In the genomic region with DNA sequence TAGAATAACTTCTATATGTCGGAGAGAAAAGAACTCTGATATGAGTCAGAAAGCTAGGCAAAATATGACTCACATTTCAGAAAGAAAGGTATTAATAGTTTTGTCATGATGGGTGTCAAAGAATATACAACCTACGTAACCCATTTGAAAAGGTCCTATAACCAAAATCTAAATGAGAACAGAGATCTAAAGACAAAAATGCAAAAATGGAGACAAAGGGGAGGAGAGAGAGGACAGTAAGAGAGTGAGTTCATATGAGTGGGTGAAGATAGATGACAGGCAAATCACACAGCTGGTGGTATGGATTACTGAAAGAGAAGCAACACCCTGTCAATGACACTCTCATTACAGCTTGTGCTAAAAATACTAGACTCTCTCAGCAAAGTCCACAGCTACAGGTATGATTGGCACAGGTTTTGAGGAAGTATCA, we compare ENCODE assay signal across 9 cellular contexts. TPM values are rescaled to one million over a fixed set of nuclear protein-coding genes. Genes with fewer than 3 reads are reported as not detected.
A peak's percentile ranks its signal among the peaks of the same experiment; 100 is the strongest.
DNase-seq lines count a peak whose midpoint lies in the region; ATAC-seq and TF ChIP-seq lines count a peak whose summit lies in the region.
"Had no signal": no experiment of that assay in that cellular context is flagged by ENCODE, and none has a peak within 500 bp of the region (broad histone marks: within the 10 kb centered on the region; RNA-seq: fewer than 3 reads in every experiment).

No MANE protein-coding gene starts in this region.

- no peak for TF ChIP-seq POLR2A in heart left ventricle (IDR thresholded peaks at IDR 0.05)

- H3K27ac ChIP-seq in heart left ventricle (no peak overlapping the region), left ventricle myocardium inferior (replicated peaks) (no peak overlapping the region), endodermal cell (ENCODE audit: low read depth, low read length) (no peak overlapping the region)
- H3K27ac ChIP-seq: SJSA1 had no signal

- no peaks in the 10 kb centered on the region for H3K9me3 Mint-ChIP-seq in endodermal cell

- no peak for DNase-seq in heart left ventricle
- DNase-seq in left ventricle myocardium inferior, result no peak
- DNase-seq in T-helper 17 cell, result no peak
- no peak for DNase-seq in stimulated activated naive CD8-positive, alpha-beta T cell treated with anti-CD3 and anti-CD28 coated beads, Interleukin-15, Interleukin-2, amounts not matched to agents 100 U/mL and 50 U/mL, for 24 hours
- no peak for DNase-seq in anterior cingulate cortex (lab: John Stamatoyannopoulos, UW)
- no peak for DNase-seq in SW 1271 (lab: John Stamatoyannopoulos, UW)
- no peak for DNase-seq in endodermal cell

- H3K4me3 Mint-ChIP-seq in T-helper 17 cell (no peak overlapping the region), endodermal cell (no peak overlapping the region)

- intact Hi-C loops in heart left ventricle (cut with DNase I) (loop anchor here in 1 of 10 donors (10.0 kb wide), 1 partner anchor 295 kb away; no protein-coding TSS in a partner anchor), left ventricle myocardium inferior (cut with micrococcal nuclease) (no loop called here)

- H3K9me3 ChIP-seq in heart left ventricle (no peaks in the 10 kb centered on the region), left ventricle myocardium inferior (replicated peaks) (no peaks in the 10 kb centered on the region), T-helper 17 cell (ENCODE audit: control insufficient read depth, low read length, poor library complexity, severe bottlenecking) (no peaks in the 10 kb centered on the region), endodermal cell (ENCODE audit: control insufficient read depth, low read length) (no peaks in the 10 kb centered on the region)

- no peaks in the 10 kb centered on the region for H3K27me3 ChIP-seq in heart left ventricle
- H3K27me3 ChIP-seq in left ventricle myocardium inferior (ENCODE audit: low read depth), result no peaks in the 10 kb centered on the region
- no peaks in the 10 kb centered on the region for H3K27me3 ChIP-seq in endodermal cell (ENCODE audit: control insufficient read depth, insufficient read depth, low read length, poor library complexity, severe bottlenecking)
- H3K27me3 ChIP-seq: SJSA1 had no signal

- H3K4me1 Mint-ChIP-seq in T-helper 17 cell (peaks cover 9% of the 10 kb centered on the region), endodermal cell (peaks cover 8% of the 10 kb centered on the region)

- H3K36me3 ChIP-seq in heart left ventricle, result peaks cover 0 to 99% (median 55%) of the 10 kb centered on the region in 9 donors
- peaks cover 85% of the 10 kb centered on the region for H3K36me3 ChIP-seq in left ventricle myocardium inferior
- peaks cover 62% of the 10 kb centered on the region for H3K36me3 ChIP-seq in endodermal cell (ENCODE audit: control insufficient read depth, insufficient read depth, low read length)

- TF ChIP-seq CTCF in heart left ventricle (IDR thresholded peaks at IDR 0.05) (no peak), left ventricle myocardium inferior (IDR thresholded peaks at IDR 0.05; ENCODE audit: borderline replicate concordance) (no peak), endodermal cell (conservative IDR thresholded peaks at IDR 0.05) (no peak)

- H3K9ac ChIP-seq in endodermal cell (ENCODE audit: extremely low read depth, low read length, poor library complexity, severe bottlenecking), result no peak overlapping the region

- H3K4me3 ChIP-seq in heart left ventricle (no peak overlapping the region), left ventricle myocardium inferior (no peak overlapping the region), endodermal cell (ENCODE audit: low read length) (no peak overlapping the region)
- H3K4me3 ChIP-seq: SJSA1 had no signal

- H3K27ac Mint-ChIP-seq in T-helper 17 cell, result peak overlapping the region; percentile 69
- H3K27ac Mint-ChIP-seq in endodermal cell, result no peak overlapping the region

- H3K4me1 ChIP-seq in heart left ventricle (peaks cover 0 to 4% (median 0%) of the 10 kb centered on the region in 12 donors), left ventricle myocardium inferior (peaks cover 7% of the 10 kb centered on the region), endodermal cell (ENCODE audit: control insufficient read depth, insufficient read depth, low read length) (no peaks in the 10 kb centered on the region)

- WGBS in heart left ventricle, 4 donors, result 85 to 95% (median 90%) methylated on average over 2 of the region's 2 CpGs
- WGBS in endodermal cell (ENCODE audit: insufficient coverage in 1 of 2, insufficient read length in 1 of 2), 2 experiments, result 95 to 100% methylated on average over 1 to 2 of the region's 2 CpGs

- no peaks in the 10 kb centered on the region for H3K27me3 Mint-ChIP-seq in T-helper 17 cell
- no peaks in the 10 kb centered on the region for H3K27me3 Mint-ChIP-seq in endodermal cell (ENCODE audit: insufficient read depth)

- ATAC-seq in heart left ventricle, result peak in 3 of 4 donors; percentile 54 to 76 (median 70)
- peak; percentile 78 for ATAC-seq in HG02840 (IDR thresholded peaks at IDR 0.05; ENCODE audit: low FRiP score, unreplicated experiment)
- peak; percentile 41 for ATAC-seq in T-helper 17 cell
- peak; percentile 99 for ATAC-seq in stimulated activated naive CD8-positive, alpha-beta T cell treated with anti-CD3 and anti-CD28 coated beads, Interleukin-15, Interleukin-2, amounts not matched to agents 100 U/mL and 50 U/mL, for 24 hours

- H3K36me3 Mint-ChIP-seq in T-helper 17 cell (ENCODE audit: low read depth) (peaks cover 14% of the 10 kb centered on the region), endodermal cell (ENCODE audit: low read depth) (peaks cover 65% of the 10 kb centered on the region)

RNA-seq across cellular contexts. Expression of a gene that starts 25.6 kb away (rescaled TPM):
- total RNA-seq in heart left ventricle (10 to 100 TPM; 17.7 to 44.3 (median 28.3) TPM), left ventricle myocardium inferior (28.9 TPM), T-helper 17 cell (1 to 10 TPM; 6.8 to 6.9 TPM), endodermal cell (10 to 100 TPM; 37.7 to 73.4 TPM)
- 10 to 100 TPM; 10.3 to 17.2 TPM for polyA plus RNA-seq in heart left ventricle
- 31.6 TPM for polyA plus RNA-seq in endodermal cell (2013, experiment 1 of 2)
- polyA plus RNA-seq in endodermal cell (2013, experiment 2 of 2), result 28.4 TPM

RNA-seq across cellular contexts. Expression of a gene that starts 26.0 kb away (rescaled TPM):
- total RNA-seq in heart left ventricle (100 to 1,000 TPM; 195 to 808 (median 308) TPM), left ventricle myocardium inferior (308 TPM), T-helper 17 cell (10 to 100 TPM; 24.0 to 29.4 TPM), endodermal cell (10 to 100 TPM; 75.1 to 87.7 TPM)
- polyA plus RNA-seq in heart left ventricle, result 100 to 1,000 TPM; 214 to 253 TPM
- 129 TPM for polyA plus RNA-seq in endodermal cell (2013, experiment 1 of 2)
- 117 TPM for polyA plus RNA-seq in endodermal cell (2013, experiment 2 of 2)

Comparison
In these comparisons a context has a peak if more than half of its experiments do, and no peak if none do; other contexts are left out.
1. ATAC-seq: peak in every context shown above with its lines; median percentile 99 in stimulated activated naive CD8-positive, alpha-beta T cell treated with anti-CD3 and anti-CD28 coated beads, Interleukin-15, Interleukin-2, amounts not matched to agents 100 U/mL and 50 U/mL, for 24 hours; 78 in HG02840; 70 in heart left ventricle; 41 in T-helper 17 cell.